In genomic region chr12:132486576-132486975, GRCh38 we compare ENCODE assay signal across 17 cellular contexts. TPM values are rescaled to one million over a fixed set of nuclear protein-coding genes. Genes with fewer than 3 reads are reported as not detected.
DNase-seq lines count a peak whose midpoint lies in the region; ATAC-seq and TF ChIP-seq lines count a peak whose summit lies in the region.
"Had no signal": no experiment of that assay in that cellular context is flagged by ENCODE, and none has a peak within 500 bp of the region (broad histone marks: within the 10 kb centered on the region; RNA-seq: fewer than 3 reads in every experiment).

No MANE protein-coding gene starts in this region.

- no peak overlapping the region for H3K27ac ChIP-seq in BLaER1
- no peak overlapping the region for H3K27ac ChIP-seq in CD4-positive, alpha-beta T cell (ENCODE audit: low read depth, low read length)
- H3K27ac ChIP-seq: C4-2B, HL-60 had no signal

- peaks cover 13% of the 10 kb centered on the region for H4K20me1 ChIP-seq in BLaER1

- DNase-seq in CD4-positive, alpha-beta T cell = no peak
- DNase-seq in neural crest cell (ENCODE audit: low read depth, low spot score) (no peak), NCI-H510A (lab: John Stamatoyannopoulos, UW) (no peak)
- DNase-seq in stimulated activated naive CD8-positive, alpha-beta T cell treated with anti-CD3 and anti-CD28 coated beads, Interleukin-15, Interleukin-2, amounts not matched to agents 100 U/mL and 50 U/mL, for 24 hours = no peak
- DNase-seq: DMS79 treated with DMSO at 0.1 percent for 48 hours, GOT3, HFFc6, NCI-H2227 treated with DMSO at 0.1 percent for 48 hours, NCI-H526, OCI-M1, RPMI8226 had no signal

- H3K4me3 Mint-ChIP-seq in CD4-positive, alpha-beta T cell = peak overlapping the region; percentile 86
- H3K4me3 Mint-ChIP-seq in dendritic cell treated with granulocyte-macrophage colony-stimulating factor and Interleukin-4, amounts not matched to agents 40 ng/mL and 50 ng/mL, for 4 days = no peak overlapping the region
- H3K4me3 Mint-ChIP-seq in neural crest cell = peak overlapping the region; percentile 77
- H3K4me3 Mint-ChIP-seq: HFFc6 had no signal

- H3K27ac Mint-ChIP-seq in CD4-positive, alpha-beta T cell = peak overlapping the region; percentile 97
- H3K27ac Mint-ChIP-seq in dendritic cell treated with granulocyte-macrophage colony-stimulating factor and Interleukin-4, amounts not matched to agents 40 ng/mL and 50 ng/mL, for 4 days = peak overlapping the region; percentile 98
- H3K27ac Mint-ChIP-seq in neural crest cell (ENCODE audit: unreplicated experiment) = no peak overlapping the region
- H3K27ac Mint-ChIP-seq: HFFc6 had no signal

- intact Hi-C loops in CD4-positive, alpha-beta T cell (cut with DNase I, micrococcal nuclease) = loop anchor here (5.0 kb wide), 2 partner anchors 39 to 299 kb away; no protein-coding TSS in a partner anchor
- intact Hi-C loops in dendritic cell treated with granulocyte-macrophage colony-stimulating factor and Interleukin-4, amounts not matched to agents 40 ng/mL and 50 ng/mL, for 4 days (cut with micrococcal nuclease) = no loop called here

- peaks cover 6% of the 10 kb centered on the region for H3K36me3 Mint-ChIP-seq in CD4-positive, alpha-beta T cell (ENCODE audit: low read depth)
- H3K36me3 Mint-ChIP-seq in dendritic cell treated with granulocyte-macrophage colony-stimulating factor and Interleukin-4, amounts not matched to agents 40 ng/mL and 50 ng/mL, for 4 days (ENCODE audit: low read depth) = peaks cover 8% of the 10 kb centered on the region
- H3K36me3 Mint-ChIP-seq in neural crest cell (ENCODE audit: low read depth) = no peaks in the 10 kb centered on the region

- POLR2A ChIA-PET in CD4-positive, alpha-beta T cell (lab: Charles Lee) = interaction anchor here (1.4 to 4.6 kb wide), 3 partner anchors 10 to 56 kb away, joined by 4 to 69 read pairs (median 11); no protein-coding TSS in a partner anchor

- H3K4me1 Mint-ChIP-seq in CD4-positive, alpha-beta T cell (ENCODE audit: low read depth) = peaks cover 42% of the 10 kb centered on the region
- peaks cover 67% of the 10 kb centered on the region for H3K4me1 Mint-ChIP-seq in dendritic cell treated with granulocyte-macrophage colony-stimulating factor and Interleukin-4, amounts not matched to agents 40 ng/mL and 50 ng/mL, for 4 days (ENCODE audit: low read depth)
- H3K4me1 Mint-ChIP-seq in neural crest cell = peaks cover 15% of the 10 kb centered on the region

- no peak for TF ChIP-seq CTCF in CD4-positive, alpha-beta T cell (IDR thresholded peaks at IDR 0.05)
- TF ChIP-seq CTCF in neural crest cell (conservative IDR thresholded peaks at IDR 0.05) = no peak

- no peaks in the 10 kb centered on the region for H3K36me3 ChIP-seq in BLaER1

- ATAC-seq in CD4-positive, alpha-beta T cell (ENCODE audit: poor library complexity) = no peak
- ATAC-seq in stimulated activated naive CD8-positive, alpha-beta T cell treated with anti-CD3 and anti-CD28 coated beads, Interleukin-15, Interleukin-2, amounts not matched to agents 100 U/mL and 50 U/mL, for 24 hours = no peak
- ATAC-seq in GM18868 (IDR thresholded peaks at IDR 0.05; ENCODE audit: unreplicated experiment) = no peak
- ATAC-seq: K562 had no signal

- CTCF ChIA-PET in CD4-positive, alpha-beta T cell (lab: Charles Lee) = no interaction called here

- H3K27me3 ChIP-seq in BLaER1 = no peaks in the 10 kb centered on the region
- H3K27me3 ChIP-seq in CD4-positive, alpha-beta T cell (ENCODE audit: control insufficient read depth, insufficient read depth, low read length) = no peaks in the 10 kb centered on the region

- no peaks in the 10 kb centered on the region for H3K9me3 ChIP-seq in BLaER1
- no peaks in the 10 kb centered on the region for H3K9me3 ChIP-seq in CD4-positive, alpha-beta T cell (ENCODE audit: control insufficient read depth, low read length)

- no peak overlapping the region for H3K4me3 ChIP-seq in BLaER1
- H3K4me3 ChIP-seq: K562 had no signal

- no peaks in the 10 kb centered on the region for H3K27me3 Mint-ChIP-seq in CD4-positive, alpha-beta T cell
- peaks cover 10% of the 10 kb centered on the region for H3K27me3 Mint-ChIP-seq in dendritic cell treated with granulocyte-macrophage colony-stimulating factor and Interleukin-4, amounts not matched to agents 40 ng/mL and 50 ng/mL, for 4 days
- peaks cover 34% of the 10 kb centered on the region for H3K27me3 Mint-ChIP-seq in neural crest cell (ENCODE audit: low read depth)

- no peak overlapping the region for H3K9ac ChIP-seq in BLaER1

- peak overlapping the region; percentile 99 for H3K4me2 ChIP-seq in BLaER1

- H3K4me1 ChIP-seq in BLaER1 = peaks cover 85% of the 10 kb centered on the region

- H3K9me3 Mint-ChIP-seq in CD4-positive, alpha-beta T cell = no peaks in the 10 kb centered on the region
- no peaks in the 10 kb centered on the region for H3K9me3 Mint-ChIP-seq in dendritic cell treated with granulocyte-macrophage colony-stimulating factor and Interleukin-4, amounts not matched to agents 40 ng/mL and 50 ng/mL, for 4 days
- no peaks in the 10 kb centered on the region for H3K9me3 Mint-ChIP-seq in neural crest cell
- H3K9me3 Mint-ChIP-seq: HFFc6 had no signal

RNA-seq across cellular contexts. Expression of gene FBRSL1, which starts 3.4 kb away (rescaled TPM):
- total RNA-seq in CD4-positive, alpha-beta T cell = 10 to 100 TPM; 75.8 to 80.7 TPM
- total RNA-seq in neural crest cell = 118 and 121 TPM in 2 replicates
